ENCODE assay signal across 9 cellular contexts in genomic region chr20:760751-761417, GRCh38. TPM values are rescaled to one million over a fixed set of nuclear protein-coding genes. Genes with fewer than 3 reads are reported as not detected.
A peak's percentile ranks its signal among the peaks of the same experiment; 100 is the strongest.
DNase-seq lines count a peak whose midpoint lies in the region; ATAC-seq and TF ChIP-seq lines count a peak whose summit lies in the region.
"Had no signal": no experiment of that assay in that cellular context is flagged by ENCODE, and none has a peak within 500 bp of the region (broad histone marks: within the 10 kb centered on the region; RNA-seq: fewer than 3 reads in every experiment).

No MANE protein-coding gene starts in this region.

- peaks cover 16% of the 10 kb centered on the region for H3K27me3 ChIP-seq in neutrophil
- H3K27me3 ChIP-seq in tibial nerve, result peaks cover 0 to 14% of the 10 kb centered on the region in 2 donors

- TF ChIP-seq EP300 in tibial nerve (IDR thresholded peaks at IDR 0.05), result no peak

- in situ Hi-C loops in G401 (cut with HindIII; ENCODE audit: low sequenced_read_pairs), result no loop called here

- H3K27ac Mint-ChIP-seq in endothelial cell (ENCODE audit: unreplicated experiment), result no peak overlapping the region

- TF ChIP-seq CTCF in GM12874 (IDR thresholded peaks at IDR 0.05; ENCODE audit: insufficient read depth, low read depth, low read length) (peak; percentile 84), endothelial cell (IDR thresholded peaks at IDR 0.05; ENCODE audit: unreplicated experiment) (peak; percentile 99), neutrophil (IDR thresholded peaks at IDR 0.05) (peak; percentile 54), tibial nerve (IDR thresholded peaks at IDR 0.05) (peak in 2 of 5 experiments; percentile 33 to 36)

- WGBS in tibial nerve, 2 donors, result 32 to 55% methylated on average over 26 to 35 of the region's 44 CpGs

- no peaks in the 10 kb centered on the region for H3K9me3 Mint-ChIP-seq in endothelial cell (ENCODE audit: unreplicated experiment)

- no peaks in the 10 kb centered on the region for H3K36me3 Mint-ChIP-seq in endothelial cell (ENCODE audit: low read depth, unreplicated experiment)

- peaks cover 4% of the 10 kb centered on the region for H3K27me3 Mint-ChIP-seq in endothelial cell (ENCODE audit: unreplicated experiment)

- H3K36me3 ChIP-seq in neutrophil, result no peaks in the 10 kb centered on the region
- no peaks in the 10 kb centered on the region for H3K36me3 ChIP-seq in tibial nerve

- H3K4me1 ChIP-seq in neutrophil (ENCODE audit: control insufficient read depth in 1 of 2, insufficient read depth in 1 of 2, low read depth in 1 of 2, low read length in 1 of 2) (no peaks in the 10 kb centered on the region), tibial nerve (no peaks in the 10 kb centered on the region)

- no peak overlapping the region for H3K4me3 ChIP-seq in neutrophil (ENCODE audit: low read depth in 1 of 2, low read length in 1 of 2)
- H3K4me3 ChIP-seq in tibial nerve, result no peak overlapping the region

- H3K27ac ChIP-seq in neutrophil (no peak overlapping the region), tibial nerve (no peak overlapping the region)

- peaks cover 15% of the 10 kb centered on the region for H3K4me1 Mint-ChIP-seq in endothelial cell (ENCODE audit: unreplicated experiment)

- no peak for TF ChIP-seq POLR2A in tibial nerve (IDR thresholded peaks at IDR 0.05)

- DNase-seq in SHP77 treated with DMSO at 0.1 percent for 48 hours (lab: John Stamatoyannopoulos, UW) (peak; percentile 35), endothelial cell (ENCODE audit: low spot score) (peak; percentile 79), occipital lobe (lab: John Stamatoyannopoulos, UW) (no peak), G401 (ENCODE audit: low spot score) (no peak), tibial nerve (ENCODE audit: low spot score in 2 of 2) (no peak)

- no peaks in the 10 kb centered on the region for H3K9me3 ChIP-seq in neutrophil
- H3K9me3 ChIP-seq in tibial nerve, result no peaks in the 10 kb centered on the region

- H3K4me3 Mint-ChIP-seq in endothelial cell (ENCODE audit: unreplicated experiment), result no peak overlapping the region

- ATAC-seq in HG02678 (IDR thresholded peaks at IDR 0.05; ENCODE audit: unreplicated experiment), result no peak

RNA-seq across cellular contexts. Expression of gene SLC52A3, which starts 7.4 kb away (rescaled TPM):
- total RNA-seq in endothelial cell (ENCODE audit: unreplicated experiment) (2.9 TPM), occipital lobe (not detected), tibial nerve (10 to 100 TPM in 1 of 4 donors, 1 to 10 TPM in 2, under 1 TPM in 1; 0.42 to 13.2 (median 2.4) TPM)
- 0.06 TPM in 1 of 2 replicates, not detected in the other for total RNA-seq in G401 (2014; rRNA removed; shearing (Covaris generic))
- total RNA-seq: T-helper 2 cell treated with Interferon-gamma antibody and Interleukin-4, amounts not matched to agents 100 ng/mL and 5 ng/mL, for 36 hours had no signal

Comparison
In these comparisons a context has a peak if more than half of its experiments do, and no peak if none do; other contexts are left out.
1. DNase-seq: peak in SHP77 treated with DMSO at 0.1 percent for 48 hours (single experiment) and endothelial cell (single experiment); none in occipital lobe (single experiment), G401 (single experiment) and tibial nerve (0 of 2).